Comparison of ENCODE assay signal across 11 cellular contexts in genomic region chr16:31441956-31442355, GRCh38. TPM values are rescaled to one million over a fixed set of nuclear protein-coding genes. Genes with fewer than 3 reads are reported as not detected.
A peak's percentile ranks its signal among the peaks of the same experiment; 100 is the strongest.
DNase-seq lines count a peak whose midpoint lies in the region; ATAC-seq and TF ChIP-seq lines count a peak whose summit lies in the region.
"Had no signal": no experiment of that assay in that cellular context is flagged by ENCODE, and none has a peak within 500 bp of the region (broad histone marks: within the 10 kb centered on the region; RNA-seq: fewer than 3 reads in every experiment).

No MANE protein-coding gene starts in this region.

- peaks cover 14% of the 10 kb centered on the region for H3K4me1 ChIP-seq in cardiac muscle cell (ENCODE audit: low read depth)
- H3K4me1 ChIP-seq in SK-N-SH (ENCODE audit: control insufficient read depth in 1 of 2, insufficient read depth in 2 of 2, low read depth in 1 of 2, low read length in 1 of 2): peaks cover 0 to 5% of the 10 kb centered on the region in 2 experiments; a peak in 1 of 4 replicates

- WGBS in SK-N-SH (ENCODE audit: low lambda C conversion rate): 91% methylated on average over 34 of the region's 34 CpGs

- no peak for TF ChIP-seq RAD21 in SK-N-SH (IDR thresholded peaks at IDR 0.05; ENCODE audit: low read length)

- H3K9ac ChIP-seq in SK-N-SH: no peak overlapping the region

- H3K9me3 Mint-ChIP-seq in chondrocyte (ENCODE audit: low read depth): no peaks in the 10 kb centered on the region
- H3K9me3 Mint-ChIP-seq in natural killer cell treated with Interleukin-12 subunit alpha and Interleukin-12 subunit beta and Interleukin-15 and Interleukin-18, amount 100 ng/mL, for 72 hours: no peaks in the 10 kb centered on the region

- no peak for ATAC-seq in natural killer cell treated with Interleukin-12 subunit alpha and Interleukin-12 subunit beta and Interleukin-15 and Interleukin-18, amount 100 ng/mL, for 72 hours
- ATAC-seq in HG02759 (IDR thresholded peaks at IDR 0.05; ENCODE audit: unreplicated experiment): no peak

- H3K4me1 Mint-ChIP-seq in chondrocyte (ENCODE audit: low read depth): peaks cover 13% of the 10 kb centered on the region
- peaks cover 29 to 36% of the 10 kb centered on the region in 2 donors for H3K4me1 Mint-ChIP-seq in natural killer cell treated with Interleukin-12 subunit alpha and Interleukin-12 subunit beta and Interleukin-15 and Interleukin-18, amount 100 ng/mL, for 72 hours (ENCODE audit: low read depth in 2 of 2)

- H3K79me2 ChIP-seq in SK-N-SH (ENCODE audit: insufficient read depth): no peaks in the 10 kb centered on the region

- POLR2A ChIA-PET in SK-N-SH (lab: Yijun Ruan, JAX): interaction anchor here (0.8 to 1.8 kb wide), 7 partner anchors 10 to 484 kb away, joined by 3 to 15 read pairs (median 5); partner anchors contain the start of genes ARMC5, KAT8, SETD1A and ZNF668

- H3K4me3 ChIP-seq in cardiac muscle cell (peak overlapping the region; percentile 42), SK-N-SH (ENCODE audit: low read depth in 2 of 2, low read length in 1 of 2) (peak overlapping the region in 1 of 2 experiments; percentile 63; a peak in 2 of 4 replicates)

- DNase-seq in cardiac muscle cell (ENCODE audit: low read depth in 1 of 2, low spot score in 1 of 2): no peak
- no peak for DNase-seq in cardiac septum (ENCODE audit: low spot score)
- peak; percentile 95 for DNase-seq in chondrocyte (ENCODE audit: low spot score)
- peak; percentile 53 for DNase-seq in natural killer cell treated with Interleukin-12 subunit alpha and Interleukin-12 subunit beta and Interleukin-15 and Interleukin-18, amount 100 ng/mL, for 72 hours (ENCODE audit: low spot score)
- no peak for DNase-seq in AG08396 (ENCODE audit: low spot score)
- no peak for DNase-seq in SK-N-SH
- no peak for DNase-seq in NCI-H2171 treated with DMSO at 0.1 percent for 48 hours (lab: John Stamatoyannopoulos, UW)
- DNase-seq: NCI-H2081 treated with DMSO at 0.1 percent for 48 hours; stimulated activated naive CD4-positive, alpha-beta T cell had no signal

- H3K4me3 Mint-ChIP-seq in chondrocyte (ENCODE audit: unreplicated experiment): peak overlapping the region; percentile 69
- H3K4me3 Mint-ChIP-seq in natural killer cell treated with Interleukin-12 subunit alpha and Interleukin-12 subunit beta and Interleukin-15 and Interleukin-18, amount 100 ng/mL, for 72 hours: peak overlapping the region; percentile 88

- H3K36me3 Mint-ChIP-seq in chondrocyte (ENCODE audit: low read depth): no peaks in the 10 kb centered on the region
- no peaks in the 10 kb centered on the region for H3K36me3 Mint-ChIP-seq in natural killer cell treated with Interleukin-12 subunit alpha and Interleukin-12 subunit beta and Interleukin-15 and Interleukin-18, amount 100 ng/mL, for 72 hours

- H3K4me2 ChIP-seq in SK-N-SH: no peak overlapping the region; the same call in 1 of the 2 replicates

- TF ChIP-seq CTCF in cardiac muscle cell (IDR thresholded peaks at IDR 0.05; ENCODE audit: low read depth, low read length): no peak
- TF ChIP-seq CTCF in chondrocyte (IDR thresholded peaks at IDR 0.05): no peak
- no peak for TF ChIP-seq CTCF in SK-N-SH (IDR thresholded peaks at IDR 0.05)

- intact Hi-C loops in cardiac septum (cut with DNase I): loop anchor here (2.0 to 5.0 kb wide), 2 partner anchors 260 to 457 kb away; partner anchors contain the start of genes FUS and HSD3B7

- no peak for TF ChIP-seq EP300 in SK-N-SH (IDR thresholded peaks at IDR 0.05; ENCODE audit: borderline replicate concordance in 1 of 2, low read depth in 1 of 2, low read length in 1 of 2)

- H3K27me3 Mint-ChIP-seq in chondrocyte (ENCODE audit: low read depth): no peaks in the 10 kb centered on the region
- H3K27me3 Mint-ChIP-seq in natural killer cell treated with Interleukin-12 subunit alpha and Interleukin-12 subunit beta and Interleukin-15 and Interleukin-18, amount 100 ng/mL, for 72 hours: no peaks in the 10 kb centered on the region

- no peaks in the 10 kb centered on the region for H3K9me2 ChIP-seq in SK-N-SH

- H3K36me3 ChIP-seq in cardiac muscle cell: no peaks in the 10 kb centered on the region
- no peaks in the 10 kb centered on the region for H3K36me3 ChIP-seq in SK-N-SH (replicated peaks in 1 of 2; ENCODE audit: control insufficient read depth in 1 of 2, insufficient read depth in 2 of 2, low read length in 1 of 2)

- no peaks in the 10 kb centered on the region for H4K20me1 ChIP-seq in SK-N-SH (ENCODE audit: insufficient read depth)

- H2AFZ ChIP-seq in SK-N-SH (ENCODE audit: low read depth): no peak overlapping the region; the same call in 1 of the 2 replicates

- H3K9me3 ChIP-seq in cardiac muscle cell (ENCODE audit: low read depth) (no peaks in the 10 kb centered on the region), SK-N-SH (no peaks in the 10 kb centered on the region)

- CTCF ChIA-PET in SK-N-SH (lab: Yijun Ruan, JAX): interaction anchor here (0.8 to 6.7 kb wide), 14 partner anchors 10 to 488 kb away, joined by 3 to 80 read pairs (median 5); partner anchors contain the start of genes ARMC5 and HSD3B7

- H3K27ac Mint-ChIP-seq in chondrocyte (ENCODE audit: unreplicated experiment): peak overlapping the region; percentile 54
- H3K27ac Mint-ChIP-seq in natural killer cell treated with Interleukin-12 subunit alpha and Interleukin-12 subunit beta and Interleukin-15 and Interleukin-18, amount 100 ng/mL, for 72 hours: peak overlapping the region; percentile 35 to 74

- no peak overlapping the region for H3K27ac ChIP-seq in cardiac muscle cell
- H3K27ac ChIP-seq in SK-N-SH (ENCODE audit: low read depth in 2 of 2, low read length in 1 of 2): no peak overlapping the region

- H3K27me3 ChIP-seq in cardiac muscle cell (no peaks in the 10 kb centered on the region), SK-N-SH (ENCODE audit: insufficient read depth) (no peaks in the 10 kb centered on the region)

- H3F3A ChIP-seq in SK-N-SH (replicated peaks; ENCODE audit: insufficient read depth): peaks cover 24% of the 10 kb centered on the region

TF ChIP-seq in SK-N-SH, 30 proteins besides CTCF, POLR2A, EP300 and RAD21 (continues in another document):
- TF ChIP-seq TEAD4 (IDR thresholded peaks at IDR 0.05; ENCODE audit: borderline replicate concordance, insufficient read depth) (no peak), IRF3 (IDR thresholded peaks at IDR 0.05; ENCODE audit: low read depth, low read length) (no peak), CHD2 (IDR thresholded peaks at IDR 0.05; ENCODE audit: low read length, partially characterized antibody) (no peak), SMC3 (IDR thresholded peaks at IDR 0.05; ENCODE audit: low read depth, low read length) (no peak), EZH2phosphoT487 (IDR thresholded peaks at IDR 0.05; ENCODE audit: borderline replicate concordance, low read depth) (no peak)

RNA-seq across cellular contexts. Expression of gene ZNF843, which starts 0.6 kb away (rescaled TPM):
- 10.3 and 14.0 TPM in 2 replicates for total RNA-seq in cardiac muscle cell
- polyA plus RNA-seq in cardiac muscle cell: 4.1 and 4.3 TPM in 2 replicates
- total RNA-seq in cardiac septum: 1.9 TPM
- 2.3 to 3.7 TPM (median 2.8 TPM) in 3 replicates for total RNA-seq in chondrocyte
- total RNA-seq in natural killer cell treated with Interleukin-12 subunit alpha and Interleukin-12 subunit beta and Interleukin-15 and Interleukin-18, amount 100 ng/mL, for 72 hours: under 1 TPM in 1 of 2 donors, not detected in 1; 0.17 TPM
- polyA plus RNA-seq in SK-N-SH (2012; rRNA removed): 0.45 and 0.61 TPM in 2 replicates
- 0.28 and 0.49 TPM in 2 replicates for polyA plus RNA-seq in SK-N-SH (2012; cell fraction: cytosol; rRNA removed)
- 0.35 and 0.46 TPM in 2 replicates for polyA plus RNA-seq in SK-N-SH (2012; cell fraction: nucleus; rRNA removed)

RNA-seq across cellular contexts. Expression of gene COX6A2, which starts 13.8 kb away (rescaled TPM):
- total RNA-seq in cardiac muscle cell (40.7 and 69.7 TPM in 2 replicates), cardiac septum (890 TPM), chondrocyte (not detected in 3 replicates)
- polyA plus RNA-seq in cardiac muscle cell (166 and 187 TPM in 2 replicates), SK-N-SH (2012; rRNA removed) (not detected in 2 replicates)
- total RNA-seq in natural killer cell treated with Interleukin-12 subunit alpha and Interleukin-12 subunit beta and Interleukin-15 and Interleukin-18, amount 100 ng/mL, for 72 hours: not detected
- not detected in 2 replicates for polyA plus RNA-seq in SK-N-SH (2012; cell fraction: cytosol; rRNA removed)
- polyA plus RNA-seq in SK-N-SH (2012; cell fraction: nucleus; rRNA removed): not detected in 2 replicates
- total RNA-seq: endothelial cell of umbilical vein had no signal
- polyA plus RNA-seq: endothelial cell of umbilical vein had no signal

RNA-seq across cellular contexts. Expression of gene ARMC5, which starts 17.3 kb away (rescaled TPM):
- 19.7 and 21.7 TPM in 2 replicates for total RNA-seq in cardiac muscle cell
- polyA plus RNA-seq in cardiac muscle cell: 26.0 and 28.7 TPM in 2 replicates
- 6.2 TPM for total RNA-seq in cardiac septum
- 12.2 to 13.2 TPM (median 12.4 TPM) in 3 replicates for total RNA-seq in chondrocyte
- total RNA-seq in natural killer cell treated with Interleukin-12 subunit alpha and Interleukin-12 subunit beta and Interleukin-15 and Interleukin-18, amount 100 ng/mL, for 72 hours: 10 to 100 TPM; 31.6 to 36.0 TPM
- polyA plus RNA-seq in SK-N-SH (2012; rRNA removed): 7.0 and 8.9 TPM in 2 replicates
- 3.1 and 4.3 TPM in 2 replicates for polyA plus RNA-seq in SK-N-SH (2012; cell fraction: cytosol; rRNA removed)
- 27.4 and 34.6 TPM in 2 replicates for polyA plus RNA-seq in SK-N-SH (2012; cell fraction: nucleus; rRNA removed)

RNA-seq across cellular contexts. Expression of gene TGFB1I1, which starts 30.0 kb away (rescaled TPM):
- total RNA-seq in cardiac muscle cell (39.1 and 42.4 TPM in 2 replicates), cardiac septum (57.8 TPM), chondrocyte (124 to 224 TPM (median 221 TPM) in 3 replicates)
- polyA plus RNA-seq in cardiac muscle cell (54.0 and 55.8 TPM in 2 replicates), SK-N-SH (2012; rRNA removed) (29.7 and 30.4 TPM in 2 replicates)
- under 1 TPM; 0.55 to 0.75 TPM for total RNA-seq in natural killer cell treated with Interleukin-12 subunit alpha and Interleukin-12 subunit beta and Interleukin-15 and Interleukin-18, amount 100 ng/mL, for 72 hours
- polyA plus RNA-seq in SK-N-SH (2012; cell fraction: cytosol; rRNA removed): 15.3 and 29.1 TPM in 2 replicates
- polyA plus RNA-seq in SK-N-SH (2012; cell fraction: nucleus; rRNA removed): 90.7 and 142 TPM in 2 replicates

RNA-seq across cellular contexts. Expression of gene SLC5A2, which starts 41.0 kb away (rescaled TPM):
- total RNA-seq in cardiac muscle cell (0.36 TPM in 1 of 2 replicates, not detected in the other), cardiac septum (not detected), chondrocyte (not detected in 3 replicates)
- polyA plus RNA-seq in cardiac muscle cell (3.4 and 4.9 TPM in 2 replicates), SK-N-SH (2012; rRNA removed) (0.31 and 0.58 TPM in 2 replicates)
- not detected for total RNA-seq in natural killer cell treated with Interleukin-12 subunit alpha and Interleukin-12 subunit beta and Interleukin-15 and Interleukin-18, amount 100 ng/mL, for 72 hours
- polyA plus RNA-seq in SK-N-SH (2012; cell fraction: cytosol; rRNA removed): 0.12 and 0.14 TPM in 2 replicates
- 2.5 and 2.6 TPM in 2 replicates for polyA plus RNA-seq in SK-N-SH (2012; cell fraction: nucleus; rRNA removed)
- total RNA-seq: endothelial cell of umbilical vein had no signal

Comparison
In these comparisons a context has a peak if more than half of its experiments do, and no peak if none do; other contexts are left out.
1. DNase-seq: peak in chondrocyte (single experiment) and natural killer cell treated with Interleukin-12 subunit alpha and Interleukin-12 subunit beta and Interleukin-15 and Interleukin-18, amount 100 ng/mL, for 72 hours (single experiment); none in cardiac muscle cell (0 of 2), cardiac septum (single experiment), AG08396 (single experiment), SK-N-SH (single experiment) and NCI-H2171 treated with DMSO at 0.1 percent for 48 hours (single experiment).
2. RNA of gene COX6A2, which starts 13.8 kb away (total RNA-seq): 890 TPM in cardiac septum (single experiment) and 40.7 to 69.7 TPM in cardiac muscle cell; not detected in natural killer cell treated with Interleukin-12 subunit alpha and Interleukin-12 subunit beta and Interleukin-15 and Interleukin-18, amount 100 ng/mL, for 72 hours and not detected in chondrocyte; every median in the first group is over 10 times any median in the second.